Comparison of ENCODE assay signal across 8 cellular contexts in the genomic region with DNA sequence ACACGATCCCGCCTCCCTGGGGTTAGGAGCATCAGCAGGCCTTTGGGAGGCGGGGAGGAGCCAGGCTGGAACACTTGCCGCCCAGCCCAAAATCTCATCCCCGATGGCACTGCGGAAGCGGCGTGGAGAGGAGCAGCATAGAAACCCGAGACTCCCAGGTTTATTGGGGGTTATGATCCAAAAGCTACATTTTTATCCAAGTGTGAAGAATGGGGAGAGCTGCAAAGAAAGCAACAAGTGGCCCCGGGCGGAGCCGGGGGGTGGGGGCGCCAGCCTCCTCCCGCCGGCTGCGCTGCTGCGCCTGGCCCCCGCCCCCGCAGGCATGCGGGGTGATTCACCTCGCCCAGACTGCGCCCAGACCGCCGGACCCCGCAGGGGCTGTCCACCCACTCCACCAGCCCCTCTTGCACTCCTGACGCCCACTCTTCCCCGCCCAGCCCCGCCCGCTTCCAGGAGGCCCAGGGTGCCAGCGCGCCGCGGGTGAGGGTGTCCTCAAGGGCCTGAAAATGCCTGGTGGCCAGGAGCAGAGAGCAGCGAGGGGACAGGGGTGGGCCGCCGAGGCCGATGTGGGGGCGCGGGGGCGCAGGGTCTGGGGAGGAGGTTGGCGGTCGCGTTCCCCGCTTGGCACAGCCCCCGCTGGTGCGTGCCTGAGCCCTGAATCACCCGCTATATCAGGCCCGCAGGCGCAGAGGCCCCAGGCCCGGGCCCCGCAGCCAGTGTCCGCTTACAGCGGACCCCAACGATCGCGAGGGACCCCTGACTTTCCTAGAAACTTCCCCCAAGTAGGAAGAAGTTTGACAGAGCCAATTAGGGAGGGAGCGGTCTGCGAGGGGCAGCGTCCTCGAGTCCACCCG. TPM values are rescaled to one million over a fixed set of nuclear protein-coding genes. Genes with fewer than 3 reads are reported as not detected.
DNase-seq lines count a peak whose midpoint lies in the region; ATAC-seq and TF ChIP-seq lines count a peak whose summit lies in the region.

No MANE protein-coding gene starts in this region.

- H3K9me3 Mint-ChIP-seq in CD4-positive, CD25-positive, alpha-beta regulatory T cell: no peaks in the 10 kb centered on the region
- H3K9me3 Mint-ChIP-seq in effector memory CD8-positive, alpha-beta T cell: no peaks in the 10 kb centered on the region

- H3K36me3 Mint-ChIP-seq in CD4-positive, CD25-positive, alpha-beta regulatory T cell: no peaks in the 10 kb centered on the region
- no peaks in the 10 kb centered on the region for H3K36me3 Mint-ChIP-seq in effector memory CD8-positive, alpha-beta T cell (ENCODE audit: insufficient read depth)

- H3K27me3 ChIP-seq in CD4-positive, CD25-positive, alpha-beta regulatory T cell (ENCODE audit: control insufficient read depth, insufficient read depth, low read length): peaks cover 8% of the 10 kb centered on the region
- no peaks in the 10 kb centered on the region for H3K27me3 ChIP-seq in RWPE2 (ENCODE audit: insufficient read depth, poor library complexity, severe bottlenecking)
- H3K27me3 ChIP-seq in mesendoderm (ENCODE audit: insufficient read depth, low read length, poor library complexity): no peaks in the 10 kb centered on the region
- peaks cover 0 to 4% (median 2%) of the 10 kb centered on the region in 4 donors for H3K27me3 ChIP-seq in upper lobe of left lung

- H2BK15ac ChIP-seq in mesendoderm (replicated peaks; ENCODE audit: low read depth): no peak overlapping the region

- peak overlapping the region; percentile 74 for H3K4me2 ChIP-seq in mesendoderm (ENCODE audit: low read length)

- no peak overlapping the region for H2AK5ac ChIP-seq in mesendoderm (ENCODE audit: low read length)

- H3K27me3 Mint-ChIP-seq in CD4-positive, CD25-positive, alpha-beta regulatory T cell: peaks cover 62% of the 10 kb centered on the region
- H3K27me3 Mint-ChIP-seq in effector memory CD8-positive, alpha-beta T cell: peaks cover 29 to 50% of the 10 kb centered on the region in 2 donors

- no peak for TF ChIP-seq POLR2A in upper lobe of left lung (IDR thresholded peaks at IDR 0.05)

- DNase-seq in CD4-positive, CD25-positive, alpha-beta regulatory T cell: no peak
- DNase-seq in RWPE2 (ENCODE audit: low spot score): no peak
- DNase-seq in effector memory CD8-positive, alpha-beta T cell: no peak
- DNase-seq in mesendoderm: no peak
- peak in 1 of 2 donors; percentile 90 for DNase-seq in upper lobe of left lung
- no peak for DNase-seq in middle frontal gyrus (ENCODE audit: extremely low spot score, low spot score)
- no peak for DNase-seq in germinal center (ENCODE audit: low spot score)
- no peak for DNase-seq in NCI-H748 (lab: John Stamatoyannopoulos, UW; ENCODE audit: unreplicated experiment)

- H3K79me2 ChIP-seq in mesendoderm (ENCODE audit: control insufficient read depth, insufficient read depth, low read length): no peaks in the 10 kb centered on the region

- no peak overlapping the region for H2BK5ac ChIP-seq in mesendoderm (ENCODE audit: low read length)

- no peaks in the 10 kb centered on the region for H3K79me1 ChIP-seq in mesendoderm (ENCODE audit: low read length)

- no peak for TF ChIP-seq CTCF in RWPE2 (IDR thresholded peaks at IDR 0.05; ENCODE audit: poor library complexity, severe bottlenecking)
- no peak for TF ChIP-seq CTCF in upper lobe of left lung (IDR thresholded peaks at IDR 0.05)

- peak overlapping the region; percentile 64 for H3K9ac ChIP-seq in mesendoderm (ENCODE audit: low read length)

- no peak overlapping the region for H3K27ac Mint-ChIP-seq in CD4-positive, CD25-positive, alpha-beta regulatory T cell
- no peak overlapping the region for H3K27ac Mint-ChIP-seq in effector memory CD8-positive, alpha-beta T cell

- no peaks in the 10 kb centered on the region for H3K9me3 ChIP-seq in CD4-positive, CD25-positive, alpha-beta regulatory T cell (ENCODE audit: control insufficient read depth in 2 of 2, low read length in 2 of 2)
- H3K9me3 ChIP-seq in RWPE2 (ENCODE audit: severe bottlenecking): no peaks in the 10 kb centered on the region
- H3K9me3 ChIP-seq in upper lobe of left lung: no peaks in the 10 kb centered on the region

- no peak overlapping the region for H3K27ac ChIP-seq in CD4-positive, CD25-positive, alpha-beta regulatory T cell (ENCODE audit: insufficient read depth, low read length, poor library complexity, severe bottlenecking)
- peak overlapping the region; percentile 97 for H3K27ac ChIP-seq in RWPE2 (ENCODE audit: poor library complexity, severe bottlenecking)
- peak overlapping the region; percentile 36 for H3K27ac ChIP-seq in mesendoderm (ENCODE audit: low read depth, low read length)
- peak overlapping the region; percentile 87 to 95 (median 92) for H3K27ac ChIP-seq in upper lobe of left lung

- no peak overlapping the region for H2BK120ac ChIP-seq in mesendoderm (ENCODE audit: low read depth, low read length)

- no peak for ATAC-seq in CD4-positive, CD25-positive, alpha-beta regulatory T cell (ENCODE audit: low read depth in 2 of 2)
- ATAC-seq in RWPE2 (ENCODE audit: low read depth) (peak; percentile 52), upper lobe of left lung (ENCODE audit: low FRiP score in 2 of 2) (peak; percentile 44 to 80)
- no peak for ATAC-seq in effector memory CD8-positive, alpha-beta T cell (replicated peaks)

- peak overlapping the region; percentile 54 for H3K18ac ChIP-seq in mesendoderm (ENCODE audit: low read length)

- H3K4me3 ChIP-seq in CD4-positive, CD25-positive, alpha-beta regulatory T cell (ENCODE audit: low read depth, low read length): no peak overlapping the region
- peak overlapping the region; percentile 92 for H3K4me3 ChIP-seq in RWPE2 (ENCODE audit: severe bottlenecking)
- H3K4me3 ChIP-seq in mesendoderm (ENCODE audit: low read length): peak overlapping the region; percentile 51
- H3K4me3 ChIP-seq in upper lobe of left lung: peak overlapping the region; percentile 63 to 75 (median 66)

- peak overlapping the region; percentile 89 for H3K56ac ChIP-seq in mesendoderm (ENCODE audit: low read length)

- peaks cover 19% of the 10 kb centered on the region for H3K4me1 ChIP-seq in CD4-positive, CD25-positive, alpha-beta regulatory T cell (ENCODE audit: control insufficient read depth, insufficient read depth, low read length, poor library complexity, severe bottlenecking)
- peaks cover 26% of the 10 kb centered on the region for H3K4me1 ChIP-seq in RWPE2 (ENCODE audit: insufficient read depth, poor library complexity, severe bottlenecking)
- H3K4me1 ChIP-seq in mesendoderm (ENCODE audit: control insufficient read depth, low read depth, low read length): no peaks in the 10 kb centered on the region
- peaks cover 35 to 63% (median 46%) of the 10 kb centered on the region in 4 donors for H3K4me1 ChIP-seq in upper lobe of left lung

- WGBS in mesendoderm (ENCODE audit: extremely low coverage, insufficient coverage, low lambda C conversion rate): no CpG with 5 or more reads among the region's 61 CpGs
- WGBS in upper lobe of left lung, 2 donors: 0% methylated on average over 21 of the region's 61 CpGs; no CpG with 5 or more reads in 1 of the 2 donors

- H3K23ac ChIP-seq in mesendoderm (ENCODE audit: low read length): no peak overlapping the region

- no peak overlapping the region for H4K8ac ChIP-seq in mesendoderm (ENCODE audit: low read depth, low read length)

- H3K36me3 ChIP-seq in CD4-positive, CD25-positive, alpha-beta regulatory T cell (ENCODE audit: control insufficient read depth, insufficient read depth, low read length): no peaks in the 10 kb centered on the region
- H3K36me3 ChIP-seq in RWPE2 (ENCODE audit: low read depth): peaks cover 37% of the 10 kb centered on the region
- no peaks in the 10 kb centered on the region for H3K36me3 ChIP-seq in mesendoderm (ENCODE audit: control insufficient read depth, insufficient read depth, low read length)
- H3K36me3 ChIP-seq in upper lobe of left lung: no peaks in the 10 kb centered on the region

- no peak overlapping the region for H4K5ac ChIP-seq in mesendoderm (ENCODE audit: low read length)

- peaks cover 0 to 24% (median 12%) of the 10 kb centered on the region in 4 donors for H3K4me1 Mint-ChIP-seq in CD4-positive, CD25-positive, alpha-beta regulatory T cell
- peaks cover 9 to 12% of the 10 kb centered on the region in 2 donors for H3K4me1 Mint-ChIP-seq in effector memory CD8-positive, alpha-beta T cell (ENCODE audit: low read depth in 2 of 2)

- peak overlapping the region; percentile 67 to 89 (median 76) for H3K4me3 Mint-ChIP-seq in CD4-positive, CD25-positive, alpha-beta regulatory T cell
- peak overlapping the region; percentile 72 to 84 for H3K4me3 Mint-ChIP-seq in effector memory CD8-positive, alpha-beta T cell

- no peak for TF ChIP-seq EP300 in upper lobe of left lung (IDR thresholded peaks at IDR 0.05)

- H3K4ac ChIP-seq in mesendoderm (ENCODE audit: low read depth, low read length): no peak overlapping the region

RNA-seq across cellular contexts. Expression of a gene that starts 1.4 kb away (rescaled TPM):
- total RNA-seq in CD4-positive, CD25-positive, alpha-beta regulatory T cell: 1.1 TPM
- under 1 TPM; 0.03 to 0.31 (median 0.14) TPM for polyA plus RNA-seq in CD4-positive, CD25-positive, alpha-beta regulatory T cell
- polyA plus RNA-seq in mesendoderm (2013, experiment 1 of 2): 18.0 TPM
- polyA plus RNA-seq in mesendoderm (2013, experiment 2 of 2): 19.6 TPM
- 100 to 1,000 TPM in 5 of 6 donors, 10 to 100 TPM in 1; 89.1 to 406 (median 307) TPM for total RNA-seq in upper lobe of left lung

RNA-seq across cellular contexts. Expression of a gene that starts 33.5 kb away (rescaled TPM):
- total RNA-seq in CD4-positive, CD25-positive, alpha-beta regulatory T cell: 262 TPM
- 100 to 1,000 TPM; 100 to 125 (median 118) TPM for polyA plus RNA-seq in CD4-positive, CD25-positive, alpha-beta regulatory T cell
- 42.3 TPM for polyA plus RNA-seq in mesendoderm (2013, experiment 1 of 2)
- 41.8 TPM for polyA plus RNA-seq in mesendoderm (2013, experiment 2 of 2)
- total RNA-seq in upper lobe of left lung: 100 to 1,000 TPM; 228 to 335 (median 264) TPM

RNA-seq across cellular contexts. Expression of a gene that starts 37.0 kb away (rescaled TPM):
- total RNA-seq in CD4-positive, CD25-positive, alpha-beta regulatory T cell: 28.1 TPM
- 10 to 100 TPM; 13.8 to 16.4 (median 15.2) TPM for polyA plus RNA-seq in CD4-positive, CD25-positive, alpha-beta regulatory T cell
- 16.1 TPM for polyA plus RNA-seq in mesendoderm (2013, experiment 1 of 2)
- 16.7 TPM for polyA plus RNA-seq in mesendoderm (2013, experiment 2 of 2)
- total RNA-seq in upper lobe of left lung: 100 to 1,000 TPM in 3 of 6 donors, 10 to 100 TPM in 3; 68.3 to 212 (median 118) TPM

Comparison
In these comparisons a context has a peak if more than half of its experiments do, and no peak if none do; other contexts are left out.
1. ATAC-seq: peak in RWPE2 (single experiment) and upper lobe of left lung (2 of 2); none in CD4-positive, CD25-positive, alpha-beta regulatory T cell (0 of 2) and effector memory CD8-positive, alpha-beta T cell (single experiment).
2. RNA of a gene that starts 1.4 kb away (total RNA-seq): 89.1 to 406 TPM in upper lobe of left lung; 1.1 TPM in CD4-positive, CD25-positive, alpha-beta regulatory T cell (single experiment); every median in the first group is over 10 times any median in the second.